11 cellular contexts compared by ENCODE assay signal in genomic region chr2:165691615-165692014, GRCh38.
DNase-seq lines count a peak whose midpoint lies in the region; ATAC-seq and TF ChIP-seq lines count a peak whose summit lies in the region.
"Had no signal": no experiment of that assay in that cellular context is flagged by ENCODE, and none has a peak within 500 bp of the region (broad histone marks: within the 10 kb centered on the region; RNA-seq: fewer than 3 reads in every experiment).

No MANE protein-coding gene starts in this region.

- no peak overlapping the region for H3T11ph ChIP-seq in H9 (ENCODE audit: low read length)

- intact Hi-C loops in heart right ventricle (cut with DNase I) (loop anchor here in 1 of 10 donors (5.0 kb wide), 1 partner anchor 289 kb away; no protein-coding TSS in a partner anchor), sciatic nerve (cut with DNase I) (loop anchor here (10.0 kb wide), 1 partner anchor 287 kb away; no protein-coding TSS in a partner anchor)

- peak in 7 of 8 donors; percentile 45 to 91 (median 66) for ATAC-seq in heart right ventricle
- peak; percentile 65 for ATAC-seq in sciatic nerve

- H3K9me3 ChIP-seq in H9 (ENCODE audit: control insufficient read depth, low read depth, low read length): no peaks in the 10 kb centered on the region
- no peaks in the 10 kb centered on the region for H3K9me3 ChIP-seq in heart right ventricle

- DNase-seq in H9 (peak; percentile 67), heart right ventricle (peak; percentile 6 to 19), sciatic nerve (ENCODE audit: low spot score) (no peak), NCI-H1105 treated with DMSO at 0.1 percent for 48 hours (lab: John Stamatoyannopoulos, UW) (no peak), HuH-7 (ENCODE audit: low spot score) (no peak)
- DNase-seq in activated CD4-positive, alpha-beta memory T cell treated with anti-CD3 and anti-CD28 coated beads, Interleukin-2, amount 10 ng/mL, durations not matched to agents 7 days and 5 days: no peak
- DNase-seq: GDM1, NCI-H1048, PC-9 had no signal

- no peak overlapping the region for H3K56ac ChIP-seq in H9 (ENCODE audit: insufficient read length, low read depth, low read length)

- no peaks in the 10 kb centered on the region for H3K79me1 ChIP-seq in H9 (ENCODE audit: insufficient read depth, low read depth, low read length, poor library complexity, severe bottlenecking)

- no peak overlapping the region for H3K4me3 ChIP-seq in heart right ventricle
- H3K4me3 ChIP-seq: PC-9 had no signal

- no peak overlapping the region for H3K23ac ChIP-seq in H9 (ENCODE audit: insufficient read length, low read depth, low read length)

- no peaks in the 10 kb centered on the region for H3K23me2 ChIP-seq in H9 (ENCODE audit: insufficient read length, low read depth, low read length, poor library complexity, severe bottlenecking)

- no peaks in the 10 kb centered on the region for H4K20me1 ChIP-seq in H9 (ENCODE audit: control insufficient read depth, insufficient read depth, insufficient read length)

- H3K4ac ChIP-seq in H9 (ENCODE audit: low read depth, low read length): no peak overlapping the region

- H2BK12ac ChIP-seq in H9 (ENCODE audit: insufficient read length, low read depth, low read length): no peak overlapping the region

- H2AFZ ChIP-seq in H9 (ENCODE audit: low read length): no peak overlapping the region
- H2AFZ ChIP-seq: PC-9 had no signal

- H3K4me1 ChIP-seq in H9 (ENCODE audit: insufficient read depth, low read length) (no peaks in the 10 kb centered on the region; the same call in 1 of the 2 replicates), heart right ventricle (peaks cover 0 to 9% (median 0%) of the 10 kb centered on the region in 9 donors)

- no peaks in the 10 kb centered on the region for H3K79me2 ChIP-seq in H9 (ENCODE audit: insufficient read depth, low read length)

- H4K5ac ChIP-seq in H9 (ENCODE audit: insufficient read length, low read depth, low read length): no peak overlapping the region

- H3K27me3 ChIP-seq in H9 (ENCODE audit: insufficient read depth, low read length): no peaks in the 10 kb centered on the region
- no peaks in the 10 kb centered on the region for H3K27me3 ChIP-seq in heart right ventricle

- peaks cover 0 to 3% of the 10 kb centered on the region in 2 experiments; a peak in 1 of 5 replicates for H3K9me3 Mint-ChIP-seq in H9
- H3K9me3 Mint-ChIP-seq in activated CD4-positive, alpha-beta memory T cell treated with anti-CD3 and anti-CD28 coated beads, Interleukin-2, amount 10 ng/mL, durations not matched to agents 7 days and 5 days: no peaks in the 10 kb centered on the region

- no peak overlapping the region for H3K18ac ChIP-seq in H9 (ENCODE audit: insufficient read length, low read depth, low read length)

- no peak overlapping the region for H4K91ac ChIP-seq in H9 (ENCODE audit: insufficient read length, low read depth, low read length)

- POLR2A ChIA-PET in activated CD4-positive, alpha-beta memory T cell treated with anti-CD3 and anti-CD28 coated beads, Interleukin-2, amount 10 ng/mL, durations not matched to agents 7 days and 5 days (lab: Charles Lee): no interaction called here

- H3K4me1 Mint-ChIP-seq in H9: peaks cover 13 to 20% of the 10 kb centered on the region in 2 experiments
- no peaks in the 10 kb centered on the region for H3K4me1 Mint-ChIP-seq in activated CD4-positive, alpha-beta memory T cell treated with anti-CD3 and anti-CD28 coated beads, Interleukin-2, amount 10 ng/mL, durations not matched to agents 7 days and 5 days

- H2AK5ac ChIP-seq in H9 (ENCODE audit: insufficient read length, low read length): no peak overlapping the region

- no peak overlapping the region for H2BK20ac ChIP-seq in H9 (ENCODE audit: low read depth, low read length, poor library complexity, severe bottlenecking)

- no peak overlapping the region for H3K4me2 ChIP-seq in H9 (ENCODE audit: insufficient read depth, insufficient read length, low read length)
- H3K4me2 ChIP-seq: PC-9 had no signal

- H3K27ac Mint-ChIP-seq in H9: no peak overlapping the region; a peak in 1 of 7 replicates
- H3K27ac Mint-ChIP-seq in activated CD4-positive, alpha-beta memory T cell treated with anti-CD3 and anti-CD28 coated beads, Interleukin-2, amount 10 ng/mL, durations not matched to agents 7 days and 5 days: no peak overlapping the region

- CTCF ChIA-PET in activated CD4-positive, alpha-beta memory T cell treated with anti-CD3 and anti-CD28 coated beads, Interleukin-2, amount 10 ng/mL, durations not matched to agents 7 days and 5 days (lab: Charles Lee): interaction anchor here (1.9 kb wide), 1 partner anchor 9 kb away, joined by 6 read pairs; no protein-coding TSS in a partner anchor

- H3K4me3 Mint-ChIP-seq in H9: no peak overlapping the region
- H3K4me3 Mint-ChIP-seq in activated CD4-positive, alpha-beta memory T cell treated with anti-CD3 and anti-CD28 coated beads, Interleukin-2, amount 10 ng/mL, durations not matched to agents 7 days and 5 days: no peak overlapping the region

- no peaks in the 10 kb centered on the region for H3K36me3 ChIP-seq in heart right ventricle

- H3K14ac ChIP-seq in H9 (ENCODE audit: insufficient read depth, low read length): no peak overlapping the region

- TF ChIP-seq CTCF in H9 (conservative IDR thresholded peaks at IDR 0.05) (peak; percentile 58; the same call in 2 of the 3 replicates), heart right ventricle (IDR thresholded peaks at IDR 0.05) (peak in 1 of 9 donors; percentile 8)

- H2BK120ac ChIP-seq in H9 (ENCODE audit: low read depth, low read length, poor library complexity, severe bottlenecking): no peak overlapping the region

- H3K36me3 Mint-ChIP-seq in H9 (ENCODE audit: insufficient read depth in 1 of 3, low read depth in 3 of 3): peaks cover 0 to 2% (median 0%) of the 10 kb centered on the region in 3 experiments; a peak in 2 of 7 replicates
- H3K36me3 Mint-ChIP-seq in activated CD4-positive, alpha-beta memory T cell treated with anti-CD3 and anti-CD28 coated beads, Interleukin-2, amount 10 ng/mL, durations not matched to agents 7 days and 5 days (ENCODE audit: low read depth): no peaks in the 10 kb centered on the region

- no peak overlapping the region for H3K27ac ChIP-seq in H9 (ENCODE audit: insufficient read length, low read depth, low read length)
- H3K27ac ChIP-seq in angular gyrus (ENCODE audit: low read depth, low read length): peak overlapping the region; percentile 25
- no peak overlapping the region for H3K27ac ChIP-seq in heart right ventricle
- H3K27ac ChIP-seq: PC-9, VCaP had no signal

- H3K27me3 Mint-ChIP-seq in H9 (ENCODE audit: low read depth): no peaks in the 10 kb centered on the region
- peaks cover 13% of the 10 kb centered on the region for H3K27me3 Mint-ChIP-seq in activated CD4-positive, alpha-beta memory T cell treated with anti-CD3 and anti-CD28 coated beads, Interleukin-2, amount 10 ng/mL, durations not matched to agents 7 days and 5 days

- H3K9ac ChIP-seq in H9 (ENCODE audit: extremely low read depth, insufficient read length, low read length): no peak overlapping the region

- no peak overlapping the region for H2BK15ac ChIP-seq in H9 (ENCODE audit: low read depth, low read length)

- H4K8ac ChIP-seq in H9 (replicated peaks; ENCODE audit: insufficient read length, low read depth, low read length): no peak overlapping the region

- no peak overlapping the region for H2BK5ac ChIP-seq in H9 (ENCODE audit: insufficient read length, low read length)

- WGBS in H9 (ENCODE audit: extremely low coverage, insufficient read length, low lambda C conversion rate): no CpG with 5 or more reads among the region's 7 CpGs
- 53 to 55% methylated on average over 7 of the region's 7 CpGs for WGBS in heart right ventricle, 2 donors

Comparison
In these comparisons a context has a peak if more than half of its experiments do, and no peak if none do; other contexts are left out.
1. DNase-seq: peak in H9 (single experiment) and heart right ventricle (2 of 2); none in sciatic nerve (single experiment), activated CD4-positive, alpha-beta memory T cell treated with anti-CD3 and anti-CD28 coated beads, Interleukin-2, amount 10 ng/mL, durations not matched to agents 7 days and 5 days (single experiment), NCI-H1105 treated with DMSO at 0.1 percent for 48 hours (single experiment) and HuH-7 (single experiment).